ENCODE assay signal across 1 cellular context in genomic region chr5:150161242-150162141, GRCh38.
TF ChIP-seq lines count a peak whose summit lies in the region.

No MANE protein-coding gene starts in this region.

TF ChIP-seq in H1, 55 proteins besides CTCF, POLR2A, EP300 and RAD21 (continued from another document):
- peak; percentile 40; the same call in 1 of the 2 replicates for TF ChIP-seq YY1 (IDR thresholded peaks at IDR 0.05; ENCODE audit: low read depth, low read length)
TF ChIP-seq in H1: peak in this region for 3.
